Comparison of ENCODE assay signal across 15 cellular contexts in the genomic region with DNA sequence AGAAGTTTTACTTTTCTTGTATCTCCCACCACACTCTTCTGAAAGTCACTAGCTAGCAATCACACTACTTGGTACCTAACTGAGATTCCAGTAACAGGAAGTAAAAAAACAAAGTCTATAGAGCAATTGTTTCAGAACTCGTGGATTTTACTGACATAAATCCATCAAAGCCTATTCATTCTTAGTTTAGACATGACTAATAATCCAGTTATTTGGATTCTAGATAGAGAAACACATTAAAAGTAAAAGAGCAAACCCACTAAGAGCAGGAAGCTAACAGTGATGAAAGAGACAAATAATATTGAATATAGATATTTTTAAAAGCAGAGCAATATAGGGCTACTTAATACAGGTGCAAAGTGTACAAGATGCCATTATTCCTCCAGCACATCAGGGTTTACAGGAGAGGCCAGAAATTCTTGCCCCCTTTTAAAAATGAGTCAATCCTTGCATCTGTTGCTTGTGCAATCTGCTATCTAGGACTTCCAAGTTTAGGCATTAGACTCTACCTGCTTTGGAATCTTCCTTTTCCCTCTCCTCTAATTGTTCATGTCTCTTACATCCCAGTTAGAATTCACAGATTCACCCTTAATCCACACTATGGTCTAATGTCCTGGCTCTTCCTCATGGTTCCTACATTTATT. TPM values are rescaled to one million over a fixed set of nuclear protein-coding genes. Genes with fewer than 3 reads are reported as not detected.
DNase-seq lines count a peak whose midpoint lies in the region; ATAC-seq and TF ChIP-seq lines count a peak whose summit lies in the region.
"Had no signal": no experiment of that assay in that cellular context is flagged by ENCODE, and none has a peak within 500 bp of the region (broad histone marks: within the 10 kb centered on the region; RNA-seq: fewer than 3 reads in every experiment).

No MANE protein-coding gene starts in this region.

- no peaks in the 10 kb centered on the region for H3K27me3 ChIP-seq in ACC112 (ENCODE audit: insufficient read depth, low read length)
- no peaks in the 10 kb centered on the region for H3K27me3 ChIP-seq in HL-60 (ENCODE audit: insufficient read depth, poor library complexity, severe bottlenecking)
- H3K27me3 ChIP-seq in effector memory CD4-positive, alpha-beta T cell (replicated peaks; ENCODE audit: control insufficient read depth, insufficient read depth, low read length, poor library complexity, severe bottlenecking) = no peaks in the 10 kb centered on the region
- H3K27me3 ChIP-seq: heart right ventricle had no signal

- no peaks in the 10 kb centered on the region for H3K9me3 Mint-ChIP-seq in activated T-helper 17 cell treated with anti-CD3 and anti-CD28 coated beads, Interleukin-2, amount 50 U/mL, for 72 hours

- H3K36me3 ChIP-seq in ACC112 (ENCODE audit: insufficient read depth, low read length) = peaks cover 3% of the 10 kb centered on the region; the same call in 1 of the 2 replicates
- H3K36me3 ChIP-seq in effector memory CD4-positive, alpha-beta T cell (ENCODE audit: control insufficient read depth, insufficient read depth, low read length) = no peaks in the 10 kb centered on the region
- H3K36me3 ChIP-seq: heart right ventricle had no signal

- H2AFZ ChIP-seq in ACC112 (ENCODE audit: low read length, unreplicated experiment) = no peak overlapping the region
- H2AFZ ChIP-seq: parathyroid adenoma had no signal

- H3K27ac Mint-ChIP-seq in activated T-helper 17 cell treated with anti-CD3 and anti-CD28 coated beads, Interleukin-2, amount 50 U/mL, for 72 hours = peak overlapping the region; percentile 31

- peaks cover 23% of the 10 kb centered on the region for H3K4me1 ChIP-seq in ACC112 (ENCODE audit: control insufficient read depth, insufficient read depth, low read length, unreplicated experiment)
- H3K4me1 ChIP-seq in effector memory CD4-positive, alpha-beta T cell (ENCODE audit: control insufficient read depth, insufficient read depth, low read length, poor library complexity, severe bottlenecking) = no peaks in the 10 kb centered on the region

- peak overlapping the region; percentile 20 for H3K27ac ChIP-seq in ACC112 (ENCODE audit: low read depth, low read length)
- H3K27ac ChIP-seq in HL-60 (replicated peaks) = 0 out of 2 replicates have a peak overlapping the region, but pooled peaks have one; percentile 8
- H3K27ac ChIP-seq in effector memory CD4-positive, alpha-beta T cell (ENCODE audit: insufficient read depth, low read length, poor library complexity, severe bottlenecking) = no peak overlapping the region
- H3K27ac ChIP-seq: heart right ventricle, parathyroid adenoma had no signal

- no peak overlapping the region for H3K4me3 Mint-ChIP-seq in activated T-helper 17 cell treated with anti-CD3 and anti-CD28 coated beads, Interleukin-2, amount 50 U/mL, for 72 hours

- peaks cover 58% of the 10 kb centered on the region for H3K79me2 ChIP-seq in ACC112 (ENCODE audit: control insufficient read depth, insufficient read depth, low read length, unreplicated experiment)

- TF ChIP-seq CTCF in HL-60 (IDR thresholded peaks at IDR 0.05; ENCODE audit: insufficient read depth, low read length) = no peak

- peaks cover 15% of the 10 kb centered on the region for H3K4me1 Mint-ChIP-seq in activated T-helper 17 cell treated with anti-CD3 and anti-CD28 coated beads, Interleukin-2, amount 50 U/mL, for 72 hours

- ATAC-seq in activated T-helper 17 cell treated with anti-CD3 and anti-CD28 coated beads, Interleukin-2, amount 50 U/mL, for 72 hours (replicated peaks) = peak; percentile 40
- ATAC-seq in GM18861 (IDR thresholded peaks at IDR 0.05; ENCODE audit: unreplicated experiment) = no peak
- ATAC-seq: heart right ventricle, left ventricle myocardium superior had no signal

- no peak for DNase-seq in HL-60 (ENCODE audit: low read depth in 1 of 2, low spot score in 1 of 2)
- peak; percentile 74 for DNase-seq in foreskin melanocyte
- DNase-seq in SHP77 treated with DMSO at 0.1 percent for 48 hours (lab: John Stamatoyannopoulos, UW) = no peak
- DNase-seq in effector memory CD4-positive, alpha-beta T cell = no peak
- no peak for DNase-seq in superior temporal gyrus (ENCODE audit: extremely low spot score)
- DNase-seq: activated CD4-positive, alpha-beta T cell treated with anti-CD3 and anti-CD28 coated beads for 1 hour; activated T-cell treated with anti-CD3 and anti-CD28 coated beads, Interleukin-2, amount 50 U/mL, for 48 hours; DMS53; heart right ventricle; left ventricle myocardium superior; NCI-H2171 treated with DMSO at 0.1 percent for 48 hours had no signal

- no peaks in the 10 kb centered on the region for H3K27me3 Mint-ChIP-seq in activated T-helper 17 cell treated with anti-CD3 and anti-CD28 coated beads, Interleukin-2, amount 50 U/mL, for 72 hours

- H3K4me3 ChIP-seq in ACC112 (ENCODE audit: low read depth, low read length) = no peak overlapping the region
- H3K4me3 ChIP-seq in HL-60 (replicated peaks; ENCODE audit: insufficient read depth, low read length) = no peak overlapping the region
- H3K4me3 ChIP-seq in effector memory CD4-positive, alpha-beta T cell (ENCODE audit: insufficient read depth, low read depth, low read length, poor library complexity, severe bottlenecking) = no peak overlapping the region
- H3K4me3 ChIP-seq: heart right ventricle had no signal

- no peaks in the 10 kb centered on the region for H3K9me3 ChIP-seq in effector memory CD4-positive, alpha-beta T cell (ENCODE audit: control insufficient read depth, low read length)
- H3K9me3 ChIP-seq: heart right ventricle had no signal

- peaks cover 15% of the 10 kb centered on the region for H3K36me3 Mint-ChIP-seq in activated T-helper 17 cell treated with anti-CD3 and anti-CD28 coated beads, Interleukin-2, amount 50 U/mL, for 72 hours (ENCODE audit: low read depth)

RNA-seq across cellular contexts. Expression of a gene that starts 6.0 kb away (rescaled TPM):
- total RNA-seq in activated T-helper 17 cell treated with anti-CD3 and anti-CD28 coated beads, Interleukin-2, amount 50 U/mL, for 72 hours = 10 to 100 TPM; 16.4 to 23.8 TPM

RNA-seq across cellular contexts. Expression of a gene that starts 43.0 kb away (rescaled TPM):
- 10 to 100 TPM; 13.7 to 22.4 TPM for total RNA-seq in activated T-helper 17 cell treated with anti-CD3 and anti-CD28 coated beads, Interleukin-2, amount 50 U/mL, for 72 hours
